In the genomic region with DNA sequence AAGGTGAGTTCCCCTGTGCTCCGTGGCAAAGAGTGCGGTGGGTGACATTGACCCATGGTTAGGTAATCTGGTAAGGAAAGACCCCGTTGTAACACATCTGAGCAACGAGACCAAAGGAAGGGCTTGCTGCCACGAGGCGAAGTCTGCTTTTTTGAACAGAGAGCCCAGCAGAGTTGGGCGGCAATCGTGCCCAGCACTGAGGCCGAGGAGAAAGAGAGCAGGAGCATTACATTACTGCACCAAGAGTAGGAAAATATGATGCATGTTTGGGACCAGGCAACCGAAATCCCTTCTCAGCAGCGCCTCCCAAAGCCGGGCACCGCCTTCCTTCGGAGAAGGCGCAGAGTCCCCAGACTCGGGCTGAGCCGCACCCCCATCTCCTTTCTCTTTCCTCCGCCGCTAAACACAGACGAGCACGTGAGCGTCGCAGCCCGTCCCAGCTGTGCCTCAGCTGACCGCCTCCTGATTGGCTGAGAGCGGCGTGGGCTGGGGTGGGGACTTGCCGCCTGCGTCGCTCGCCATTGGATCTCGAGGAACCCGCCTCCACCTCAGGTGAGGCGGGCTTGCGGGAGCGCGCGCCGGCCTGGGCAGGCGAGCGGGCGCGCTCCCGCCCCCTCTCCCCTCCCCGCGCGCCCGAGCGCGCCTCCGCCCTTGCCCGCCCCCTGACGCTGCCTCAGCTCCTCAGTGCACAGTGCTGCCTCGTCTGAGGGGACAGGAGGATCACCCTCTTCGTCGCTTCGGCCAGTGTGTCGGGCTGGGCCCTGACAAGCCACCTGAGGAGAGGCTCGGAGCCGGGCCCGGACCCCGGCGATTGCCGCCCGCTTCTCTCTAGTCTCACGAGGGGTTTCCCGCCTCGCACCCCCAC, we compare ENCODE assay signal across 8 cellular contexts. TPM values are rescaled to one million over a fixed set of nuclear protein-coding genes. Genes with fewer than 3 reads are reported as not detected.
DNase-seq lines count a peak whose midpoint lies in the region; ATAC-seq and TF ChIP-seq lines count a peak whose summit lies in the region.

HIF1A (plus strand) TSS at position 684 of the 865 bp plus-strand sequence. CDS start 292 bp downstream, outside the sequence.

- H3K4me3 Mint-ChIP-seq in activated T-cell treated with anti-CD3 and anti-CD28 coated beads, Interleukin-2, amount 50 U/mL, for 4 hours, result peak within 1 kb of the TSS; percentile 99

- H3K9me3 Mint-ChIP-seq in activated T-cell treated with anti-CD3 and anti-CD28 coated beads, Interleukin-2, amount 50 U/mL, for 4 hours, result no peaks in the 10 kb centered on the region

- no peaks in the 10 kb centered on the region for H3K36me3 ChIP-seq in mucosa of rectum (ENCODE audit: control insufficient read depth in 2 of 2, insufficient read depth in 2 of 2, low read length in 2 of 2)

- in situ Hi-C loops in KBM-7 (cut with MboI; ENCODE audit: low pct_unique_long_range_greater_than_20kb, low sequenced_read_pairs), result no loop called here

- H3K4me1 Mint-ChIP-seq in activated T-cell treated with anti-CD3 and anti-CD28 coated beads, Interleukin-2, amount 50 U/mL, for 4 hours (ENCODE audit: low read depth), result peaks cover 42% of the 10 kb centered on the region

- peak; percentile 89 for TF ChIP-seq POLR2A in erythroblast (IDR thresholded peaks at IDR 0.05; ENCODE audit: low read length)

- peak; percentile 89 for ATAC-seq in GM21717 (IDR thresholded peaks at IDR 0.05; ENCODE audit: unreplicated experiment)
- ATAC-seq in activated T-cell treated with anti-CD3 and anti-CD28 coated beads, Interleukin-2, amount 50 U/mL, for 4 hours, result peak; percentile 91

- H3K27ac ChIP-seq in mucosa of rectum (ENCODE audit: low read depth in 2 of 2, low read length in 2 of 2), result peak within 1 kb of the TSS; percentile 95 to 98

- no peaks in the 10 kb centered on the region for H3K27me3 Mint-ChIP-seq in activated T-cell treated with anti-CD3 and anti-CD28 coated beads, Interleukin-2, amount 50 U/mL, for 4 hours (ENCODE audit: low read depth)

- no peaks in the 10 kb centered on the region for H3K9me3 ChIP-seq in mucosa of rectum (ENCODE audit: control insufficient read depth in 2 of 2, low read length in 2 of 2)

- DNase-seq in DMS53 (lab: John Stamatoyannopoulos, UW) (peak; percentile 98), KBM-7 (peak; percentile 98), erythroblast (lab: John Stamatoyannopoulos, UW) (peak; percentile 97 to 98)
- peak; percentile 94 for DNase-seq in activated T-cell treated with anti-CD3 and anti-CD28 coated beads, Interleukin-2, amount 50 U/mL, for 4 hours
- peak; percentile 95 for DNase-seq in stimulated activated CD8-positive, alpha-beta memory T cell treated with anti-CD3 and anti-CD28 coated beads, Interleukin-4, amount 100 ng/mL, for 48 hours

- H3K36me3 Mint-ChIP-seq in activated T-cell treated with anti-CD3 and anti-CD28 coated beads, Interleukin-2, amount 50 U/mL, for 4 hours (ENCODE audit: insufficient read depth), result peaks cover 14% of the 10 kb centered on the region

- peak within 1 kb of the TSS; percentile 94 to 98 for H3K4me3 ChIP-seq in mucosa of rectum (ENCODE audit: low read length in 2 of 2)

- peaks cover 7 to 15% of the 10 kb centered on the region in 2 donors for H3K4me1 ChIP-seq in mucosa of rectum (ENCODE audit: control insufficient read depth in 2 of 2, insufficient read depth in 2 of 2, low read length in 2 of 2)

- H3K9ac ChIP-seq in mucosa of rectum (ENCODE audit: low read depth in 1 of 2, low read length in 2 of 2), result peak within 1 kb of the TSS; percentile 90 to 100

- H3K27me3 ChIP-seq in mucosa of rectum (ENCODE audit: control insufficient read depth in 2 of 2, insufficient read depth in 2 of 2, low read length in 2 of 2), result no peaks in the 10 kb centered on the region

TF ChIP-seq in PFSK-1, 5 proteins besides CTCF, POLR2A, EP300 and RAD21:
- TF ChIP-seq TAF1 (IDR thresholded peaks at IDR 0.05; ENCODE audit: borderline replicate concordance, insufficient read depth, low read length) (peak; percentile 83; the same call in 1 of the 2 replicates), REST (IDR thresholded peaks at IDR 0.05; ENCODE audit: insufficient read depth in 1 of 2, low read depth in 2 of 2, low read length in 2 of 2) (0 out of 4 replicates have a peak, but pooled peaks of 1 of the 2 experiments have one; percentile 21), FOXP2 (optimal IDR thresholded peaks at IDR 0.05; ENCODE audit: borderline replicate concordance, extremely low read depth, extremely low read length, insufficient read depth) (peak; percentile 66), SIN3A (IDR thresholded peaks at IDR 0.05; ENCODE audit: borderline replicate concordance, insufficient read depth, low read length) (peak; percentile 100), POLR2AphosphoS5 (IDR thresholded peaks at IDR 0.05; ENCODE audit: low read depth, low read length) (peak; percentile 73; the same call in 1 of the 2 replicates)

RNA-seq across cellular contexts. Expression of gene HIF1A, which starts in this region (rescaled TPM):
- 59.2 TPM for polyA plus RNA-seq in PFSK-1 (2012; ENCODE audit: insufficient read length, low read depth)
- 100 to 1,000 TPM; 252 to 294 (median 274) TPM for total RNA-seq in activated T-cell treated with anti-CD3 and anti-CD28 coated beads, Interleukin-2, amount 50 U/mL, for 4 hours

Comparison
In these comparisons a context has a peak if more than half of its experiments do, and no peak if none do; other contexts are left out.
1. Peak in every context shown above with its lines: DNase-seq, ATAC-seq, H3K4me3 ChIP-seq and H3K27ac ChIP-seq.